ENCODE assay signal across 28 cellular contexts in the genomic region with DNA sequence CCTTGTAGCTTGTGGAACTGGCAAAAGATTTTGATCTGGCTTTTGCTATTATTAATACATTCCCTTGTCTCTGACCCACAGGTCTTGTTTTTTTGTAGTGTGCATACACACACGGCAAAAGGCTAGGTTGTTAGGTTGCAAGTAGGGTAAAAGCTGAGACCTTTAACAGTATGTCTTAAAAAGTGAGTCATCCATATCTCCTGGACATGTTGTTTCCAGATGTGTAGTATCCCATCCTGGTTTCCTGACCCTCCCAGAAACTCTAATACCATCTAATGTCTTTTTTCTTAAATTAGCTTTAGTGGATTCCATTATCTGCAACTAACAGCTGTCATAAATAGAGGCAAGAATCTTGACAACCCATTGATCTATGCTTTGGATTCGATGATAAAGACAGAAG.
"Had no signal": no experiment of that assay in that cellular context is flagged by ENCODE, and none has a peak within 500 bp of the region (broad histone marks: within the 10 kb centered on the region; RNA-seq: fewer than 3 reads in every experiment).

No MANE protein-coding gene starts in this region.

- H3K4me3 ChIP-seq: adrenal gland, body of pancreas, esophagus squamous epithelium, heart left ventricle had no signal

- H3K27ac ChIP-seq: adrenal gland, body of pancreas, esophagus squamous epithelium, heart left ventricle had no signal

- H3K4me1 ChIP-seq: adrenal gland, esophagus squamous epithelium, heart left ventricle had no signal

- ATAC-seq: activated CD4-positive, alpha-beta T cell treated with anti-CD3 and anti-CD28 coated beads for 36 hours; activated CD8-positive, alpha-beta memory T cell treated with anti-CD3 and anti-CD28 coated beads, Interleukin-2, amount 10 ng/mL, durations not matched to agents 7 days and 5 days; activated CD8-positive, alpha-beta T cell treated with anti-CD3 and anti-CD28 coated beads, Interleukin-2, amount 10 ng/mL, durations not matched to agents 7 days and 5 days; activated naive CD8-positive, alpha-beta T cell treated with anti-CD3 and anti-CD28 coated beads, Interleukin-2, amount 50 U/mL, for 24 hours; body of pancreas; effector memory CD8-positive, alpha-beta T cell; heart left ventricle had no signal

- H3K36me3 ChIP-seq: adrenal gland, heart left ventricle had no signal

- H3K27me3 ChIP-seq: adrenal gland, body of pancreas, esophagus squamous epithelium, heart left ventricle had no signal

- H3K9me3 ChIP-seq: adrenal gland, body of pancreas, esophagus squamous epithelium, heart left ventricle had no signal

- DNase-seq: activated CD4-positive, alpha-beta memory T cell treated with anti-CD3 and anti-CD28 coated beads for 36 hours; activated CD4-positive, alpha-beta T cell treated with anti-CD3 and anti-CD28 coated beads for 36 hours; activated CD4-positive, alpha-beta T cell treated with anti-CD3 and anti-CD28 coated beads, Interleukin-2, amount 10 ng/mL, durations not matched to agents 24 days and 14 days; activated CD4-positive, CD25-positive, alpha-beta regulatory T cell; activated CD4-positive, CD25-positive, alpha-beta regulatory T cell treated with anti-CD3 and anti-CD28 coated beads, Interleukin-2, amount 50 U/mL, for 72 hours; activated CD8-positive, alpha-beta memory T cell treated with anti-CD3 and anti-CD28 coated beads, Interleukin-2, amount 10 ng/mL, durations not matched to agents 7 days and 5 days; activated CD8-positive, alpha-beta memory T cell treated with anti-CD3 and anti-CD28 coated beads, Interleukin-2, amount 50 U/mL, for 4 hours; activated CD8-positive, alpha-beta T cell treated with anti-CD3 and anti-CD28 coated beads, Interleukin-2, amount 10 ng/mL, durations not matched to agents 7 days and 5 days; activated effector memory CD4-positive, alpha-beta T cell treated with anti-CD3 and anti-CD28 coated beads, Interleukin-2, amount 50 U/mL, for 16 hours; activated naive CD4-positive, alpha-beta T cell treated with anti-CD3 and anti-CD28 coated beads for 36 hours; activated naive CD8-positive, alpha-beta T cell treated with anti-CD3 and anti-CD28 coated beads for 36 hours; activated naive CD8-positive, alpha-beta T cell treated with anti-CD3 and anti-CD28 coated beads, Interleukin-2, amount 50 U/mL, for 24 hours; activated T-cell treated with anti-CD3 and anti-CD28 coated beads, Interleukin-2, amount 50 U/mL, for 1 hour; activated T-cell treated with anti-CD3 and anti-CD28 coated beads, Interleukin-2, amount 50 U/mL, for 48 hours; adrenal gland; amygdala; aorta; body of pancreas; caudate nucleus; cortex of kidney; dermis blood vessel endothelial cell; effector CD4-positive, alpha-beta T cell; effector memory CD8-positive, alpha-beta T cell; erythroblast; esophagus squamous epithelium; glutamatergic neuron; heart left ventricle; T-helper 2 cell had no signal
